In genomic region chr7:54882694-54883093, GRCh38 we compare ENCODE assay signal across 18 cellular contexts.
DNase-seq lines count a peak whose midpoint lies in the region; ATAC-seq and TF ChIP-seq lines count a peak whose summit lies in the region.
"Had no signal": no experiment of that assay in that cellular context is flagged by ENCODE, and none has a peak within 500 bp of the region (broad histone marks: within the 10 kb centered on the region; RNA-seq: fewer than 3 reads in every experiment).

No MANE protein-coding gene starts in this region.

- no peak overlapping the region for H3K4me3 Mint-ChIP-seq in natural killer cell treated with Interleukin-12 subunit alpha and Interleukin-12 subunit beta and Interleukin-15 and Interleukin-18, amount 100 ng/mL, for 72 hours
- H3K4me3 Mint-ChIP-seq: CD4-positive, alpha-beta memory T cell; GM23338; H9 had no signal

- H3K4me2 ChIP-seq in osteoblast (ENCODE audit: insufficient read depth, low read length): no peak overlapping the region

- DNase-seq in HuH-7 (ENCODE audit: low spot score) (peak; percentile 43), right lobe of liver (no peak), sciatic nerve (ENCODE audit: low spot score) (no peak), epidermal melanocyte (ENCODE audit: insufficient read length, low spot score) (no peak), osteoblast (ENCODE audit: insufficient read length, low spot score, missing footprints) (no peak)
- no peak for DNase-seq in natural killer cell treated with Interleukin-12 subunit alpha and Interleukin-12 subunit beta and Interleukin-15 and Interleukin-18, amount 100 ng/mL, for 72 hours (ENCODE audit: low spot score)
- DNase-seq: 8988T; C1 segment of cervical spinal cord; Calu3; CD4-positive, alpha-beta memory T cell; COR-L47; DMS53; DMS79 treated with DMSO at 0.1 percent for 48 hours; GF-D8; H9 had no signal

- H4K20me1 ChIP-seq in osteoblast (ENCODE audit: insufficient read depth, low read length): no peaks in the 10 kb centered on the region

- no peak for TF ChIP-seq POLR2A in right lobe of liver (IDR thresholded peaks at IDR 0.05)

- no peak overlapping the region for H2AFZ ChIP-seq in osteoblast (ENCODE audit: low read length)
- H2AFZ ChIP-seq: GM23338 had no signal

- H3K27ac ChIP-seq in right lobe of liver: no peak overlapping the region
- H3K27ac ChIP-seq in osteoblast (ENCODE audit: low read depth, low read length): no peak overlapping the region

- H3K79me2 ChIP-seq in osteoblast (ENCODE audit: insufficient read depth, low read length): no peaks in the 10 kb centered on the region

- H3K9me3 ChIP-seq in right lobe of liver (no peaks in the 10 kb centered on the region), osteoblast (ENCODE audit: low read depth, low read length) (no peaks in the 10 kb centered on the region)

- TF ChIP-seq CTCF in right lobe of liver (IDR thresholded peaks at IDR 0.05) (no peak), osteoblast (IDR thresholded peaks at IDR 0.05; ENCODE audit: extremely low read depth, low read depth, low read length) (no peak)

- H3K4me1 Mint-ChIP-seq in natural killer cell treated with Interleukin-12 subunit alpha and Interleukin-12 subunit beta and Interleukin-15 and Interleukin-18, amount 100 ng/mL, for 72 hours (ENCODE audit: low read depth in 2 of 2): no peaks in the 10 kb centered on the region
- H3K4me1 Mint-ChIP-seq: CD4-positive, alpha-beta memory T cell had no signal

- peak; percentile 23 to 44 (median 30) for ATAC-seq in right lobe of liver
- ATAC-seq in sciatic nerve: peak; percentile 58
- ATAC-seq in HG02870 (IDR thresholded peaks at IDR 0.05; ENCODE audit: unreplicated experiment): no peak
- ATAC-seq in natural killer cell treated with Interleukin-12 subunit alpha and Interleukin-12 subunit beta and Interleukin-15 and Interleukin-18, amount 100 ng/mL, for 72 hours: no peak
- ATAC-seq: GM23338, HCT116 had no signal

- H3K36me3 Mint-ChIP-seq in natural killer cell treated with Interleukin-12 subunit alpha and Interleukin-12 subunit beta and Interleukin-15 and Interleukin-18, amount 100 ng/mL, for 72 hours: no peaks in the 10 kb centered on the region
- H3K36me3 Mint-ChIP-seq: CD4-positive, alpha-beta memory T cell had no signal

- intact Hi-C loops in right lobe of liver (cut with DNase I) (no loop called here), sciatic nerve (cut with DNase I) (no loop called here)

- peaks cover 0 to 19% of the 10 kb centered on the region in 2 donors for H3K27me3 Mint-ChIP-seq in natural killer cell treated with Interleukin-12 subunit alpha and Interleukin-12 subunit beta and Interleukin-15 and Interleukin-18, amount 100 ng/mL, for 72 hours

- H3K9me3 Mint-ChIP-seq in natural killer cell treated with Interleukin-12 subunit alpha and Interleukin-12 subunit beta and Interleukin-15 and Interleukin-18, amount 100 ng/mL, for 72 hours: peaks cover 6% of the 10 kb centered on the region
- H3K9me3 Mint-ChIP-seq: CD4-positive, alpha-beta memory T cell; H9 had no signal

- H3K27me3 ChIP-seq in right lobe of liver (no peaks in the 10 kb centered on the region), osteoblast (ENCODE audit: insufficient read depth, low read length) (no peaks in the 10 kb centered on the region)

- H3K4me3 ChIP-seq in right lobe of liver (no peak overlapping the region), osteoblast (ENCODE audit: insufficient read depth, low read length) (no peak overlapping the region)
- H3K4me3 ChIP-seq: GM23338 had no signal

- H3K4me1 ChIP-seq in right lobe of liver (peaks cover 0 to 7% (median 2%) of the 10 kb centered on the region in 4 donors), osteoblast (ENCODE audit: insufficient read depth, low read length) (no peaks in the 10 kb centered on the region)

- WGBS in right lobe of liver (ENCODE audit: insufficient coverage, low coverage, low lambda C conversion rate, missing lambda C conversion rate): 60% methylated on average over 1 of the region's 1 CpG

- H3K36me3 ChIP-seq in right lobe of liver: no peaks in the 10 kb centered on the region
- no peaks in the 10 kb centered on the region for H3K36me3 ChIP-seq in osteoblast (ENCODE audit: insufficient read depth, low read length)

- H3K27ac Mint-ChIP-seq in natural killer cell treated with Interleukin-12 subunit alpha and Interleukin-12 subunit beta and Interleukin-15 and Interleukin-18, amount 100 ng/mL, for 72 hours: no peak overlapping the region
- H3K27ac Mint-ChIP-seq: CD4-positive, alpha-beta memory T cell; GM23338; H9 had no signal

Comparison
In these comparisons a context has a peak if more than half of its experiments do, and no peak if none do; other contexts are left out.
1. ATAC-seq: peak in right lobe of liver (4 of 4) and sciatic nerve (single experiment); none in HG02870 (single experiment) and natural killer cell treated with Interleukin-12 subunit alpha and Interleukin-12 subunit beta and Interleukin-15 and Interleukin-18, amount 100 ng/mL, for 72 hours (0 of 2).